ENCODE assay signal across 30 cellular contexts in the genomic region with DNA sequence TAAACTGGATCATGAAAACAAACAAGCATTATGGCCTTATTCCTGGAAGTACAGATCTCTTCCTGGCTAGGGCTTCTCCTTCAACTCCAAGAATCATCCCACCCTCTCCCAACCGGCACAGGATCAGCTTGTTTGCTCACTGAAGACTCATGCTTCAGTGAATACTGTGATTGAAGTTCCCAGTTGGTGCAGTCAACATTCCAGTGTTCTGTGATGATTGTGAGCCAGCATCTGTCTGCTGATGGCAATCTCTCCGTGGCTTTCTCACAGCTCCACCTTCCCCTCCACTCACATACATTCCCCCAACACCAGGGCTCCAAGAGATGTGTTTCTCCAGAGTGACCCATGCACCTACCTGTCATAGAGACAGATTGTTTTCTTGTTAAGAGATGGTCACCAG.
A peak's percentile ranks its signal among the peaks of the same experiment; 100 is the strongest.
DNase-seq lines count a peak whose midpoint lies in the region; ATAC-seq and TF ChIP-seq lines count a peak whose summit lies in the region.
"Had no signal": no experiment of that assay in that cellular context is flagged by ENCODE, and none has a peak within 500 bp of the region (broad histone marks: within the 10 kb centered on the region; RNA-seq: fewer than 3 reads in every experiment).

No MANE protein-coding gene starts in this region.

- H3K4me3 Mint-ChIP-seq in nephron progenitor cell = no peak overlapping the region
- H3K4me3 Mint-ChIP-seq: activated T-cell treated with anti-CD3 and anti-CD28 coated beads, Interleukin-2, amount 50 U/mL, for 72 hours; naive thymus-derived CD8-positive, alpha-beta T cell; type B pancreatic cell had no signal

- H3K27me3 Mint-ChIP-seq in nephron progenitor cell (ENCODE audit: low read depth, poor library complexity) = no peaks in the 10 kb centered on the region
- H3K27me3 Mint-ChIP-seq: naive thymus-derived CD8-positive, alpha-beta T cell had no signal

- no peaks in the 10 kb centered on the region for H3K36me3 Mint-ChIP-seq in nephron progenitor cell (ENCODE audit: low read depth)
- H3K36me3 Mint-ChIP-seq: naive thymus-derived CD8-positive, alpha-beta T cell; type B pancreatic cell had no signal

- no peak for ATAC-seq in GM21619 (IDR thresholded peaks at IDR 0.05; ENCODE audit: unreplicated experiment)
- ATAC-seq: activated T-cell treated with anti-CD3 and anti-CD28 coated beads, Interleukin-2, amount 50 U/mL, for 72 hours; HCT116; left ventricle myocardium superior; naive thymus-derived CD8-positive, alpha-beta T cell had no signal

- peak overlapping the region; percentile 15 for H3K27ac Mint-ChIP-seq in nephron progenitor cell
- H3K27ac Mint-ChIP-seq: activated T-cell treated with anti-CD3 and anti-CD28 coated beads, Interleukin-2, amount 50 U/mL, for 72 hours; naive thymus-derived CD8-positive, alpha-beta T cell; type B pancreatic cell had no signal

- no peak overlapping the region for H3K27ac ChIP-seq in substantia nigra (ENCODE audit: low read depth, low read length, poor library complexity, severe bottlenecking)
- H3K27ac ChIP-seq: ovary, Peyer's patch had no signal

- H3K4me1 Mint-ChIP-seq in nephron progenitor cell = peaks cover 8% of the 10 kb centered on the region
- H3K4me1 Mint-ChIP-seq: naive thymus-derived CD8-positive, alpha-beta T cell had no signal

- DNase-seq in ELF-1 (ENCODE audit: low read depth, low spot score) = peak; percentile 40
- peak; percentile 19 for DNase-seq in M059J (ENCODE audit: low read depth)
- peak; percentile 56 for DNase-seq in glomerular visceral epithelial cell (ENCODE audit: extremely low spot score)
- DNase-seq in nephron progenitor cell = peak; percentile 3
- no peak for DNase-seq in DMS153 treated with DMSO at 0.1 percent for 48 hours (lab: John Stamatoyannopoulos, UW; ENCODE audit: unreplicated experiment)
- no peak for DNase-seq in DMS153 (lab: John Stamatoyannopoulos, UW)
- no peak for DNase-seq in substantia nigra (lab: John Stamatoyannopoulos, UW)
- DNase-seq: ACHN; activated CD4-positive, CD25-positive, alpha-beta regulatory T cell; activated naive CD4-positive, alpha-beta T cell; activated T-cell treated with anti-CD3 and anti-CD28 coated beads, Interleukin-2, amount 50 U/mL, for 72 hours; BE2C; effector memory CD4-positive, alpha-beta T cell; foreskin fibroblast; Kasumi-1; left ventricle myocardium superior; midbrain; naive thymus-derived CD8-positive, alpha-beta T cell; NCI-H1048; NCI-H187 treated with DMSO at 0.1 percent for 48 hours; NCI-H2171 treated with DMSO at 0.1 percent for 48 hours; NCI-H526; ovary; Peyer's patch; stimulated activated CD4-positive, alpha-beta T cell treated with anti-CD3 and anti-CD28 coated beads, Interleukin-2, amount 100 ng/mL, for 48 hours; SW 1271; T1000 had no signal

- TF ChIP-seq CTCF in nephron progenitor cell (IDR thresholded peaks at IDR 0.05) = no peak

- H3K9me3 Mint-ChIP-seq in nephron progenitor cell = no peaks in the 10 kb centered on the region
- H3K9me3 Mint-ChIP-seq: type B pancreatic cell had no signal

Comparison
In these comparisons a context has a peak if more than half of its experiments do, and no peak if none do; other contexts are left out.
1. DNase-seq: peak in ELF-1 (single experiment), M059J (single experiment), glomerular visceral epithelial cell (single experiment) and nephron progenitor cell (single experiment); none in DMS153 treated with DMSO at 0.1 percent for 48 hours (single experiment), DMS153 (single experiment) and substantia nigra (0 of 49).